Comparison of ENCODE assay signal across 8 cellular contexts in the genomic region with DNA sequence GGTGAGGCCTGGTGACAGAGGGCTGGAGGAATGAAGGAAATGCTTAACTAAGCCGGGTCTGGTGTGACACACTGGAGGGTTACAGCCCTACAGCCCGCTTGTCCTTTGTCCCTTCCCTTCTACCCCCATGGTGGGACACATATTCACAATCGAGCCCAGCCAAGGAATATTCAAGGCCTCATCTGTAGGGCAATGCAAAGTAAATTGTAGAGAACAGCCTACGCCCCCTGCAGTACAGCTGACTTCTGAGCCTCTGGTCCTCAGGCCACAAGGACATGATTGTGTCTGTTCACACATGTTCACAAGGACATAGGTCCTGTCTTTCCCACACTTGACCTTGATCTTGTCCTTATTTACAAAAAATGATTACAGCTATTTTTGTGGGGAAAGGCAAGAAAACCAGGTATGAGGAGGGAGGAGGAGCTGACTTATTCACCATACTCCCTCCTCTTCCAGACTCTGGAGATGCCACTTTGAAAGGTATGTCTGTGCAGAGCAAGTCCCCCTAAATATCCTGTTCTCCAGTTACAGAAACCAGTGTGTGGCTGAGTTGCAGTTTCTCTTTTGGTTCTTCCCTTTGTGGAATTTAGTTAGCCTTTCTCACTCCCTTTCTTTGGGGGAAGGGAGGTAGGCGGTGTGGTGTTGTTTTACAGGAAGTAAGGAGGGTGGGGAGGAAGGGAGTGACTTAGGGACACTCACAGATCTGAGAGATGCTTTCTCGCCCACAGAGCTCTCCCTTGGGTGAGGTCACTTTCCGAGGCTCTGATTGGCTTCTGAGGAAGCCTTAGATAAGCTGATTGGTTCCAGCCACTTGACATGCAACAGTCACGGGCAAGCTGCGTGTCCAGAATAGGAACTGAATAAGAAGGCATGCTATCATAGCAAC. TPM values are rescaled to one million over a fixed set of nuclear protein-coding genes. Genes with fewer than 3 reads are reported as not detected.
DNase-seq lines count a peak whose midpoint lies in the region; ATAC-seq and TF ChIP-seq lines count a peak whose summit lies in the region.

No MANE protein-coding gene starts in this region.

- CTCF ChIA-PET in BJ (lab: Yijun Ruan, JAX): interaction anchor here (0.6 to 7.2 kb wide), 16 partner anchors 10 to 132 kb away, joined by 3 to 171 read pairs (median 12); a partner anchor contains a TSS
- CTCF ChIA-PET in activated CD4-positive, alpha-beta memory T cell treated with anti-CD3 and anti-CD28 coated beads for 36 hours (lab: Charles Lee): interaction anchor here (0.6 to 8.5 kb wide), 19 partner anchors 9 to 134 kb away, joined by 3 to 222 read pairs (median 9); a partner anchor contains a TSS

- no peak overlapping the region for H3K4me3 Mint-ChIP-seq in activated CD4-positive, alpha-beta memory T cell treated with anti-CD3 and anti-CD28 coated beads for 36 hours
- no peak overlapping the region for H3K4me3 Mint-ChIP-seq in effector memory CD8-positive, alpha-beta T cell

- peak; percentile 45 for TF ChIP-seq CTCF in BJ (IDR thresholded peaks at IDR 0.05; ENCODE audit: insufficient read depth, low read depth, low read length)

- no peaks in the 10 kb centered on the region for H3K27me3 ChIP-seq in BJ (ENCODE audit: control insufficient read depth, insufficient read depth, low read length)

- intact Hi-C loops in activated CD4-positive, alpha-beta memory T cell treated with anti-CD3 and anti-CD28 coated beads for 36 hours (cut with micrococcal nuclease): loop anchor here (1.0 to 5.0 kb wide), 2 partner anchors 57 to 122 kb away; a partner anchor contains a TSS

- no peaks in the 10 kb centered on the region for H3K27me3 Mint-ChIP-seq in activated CD4-positive, alpha-beta memory T cell treated with anti-CD3 and anti-CD28 coated beads for 36 hours
- H3K27me3 Mint-ChIP-seq in effector memory CD8-positive, alpha-beta T cell: no peaks in the 10 kb centered on the region

- peaks cover 3% of the 10 kb centered on the region for H3K4me1 Mint-ChIP-seq in activated CD4-positive, alpha-beta memory T cell treated with anti-CD3 and anti-CD28 coated beads for 36 hours (ENCODE audit: low read depth)
- H3K4me1 Mint-ChIP-seq in effector memory CD8-positive, alpha-beta T cell (ENCODE audit: low read depth in 2 of 2): peaks cover 24 to 32% of the 10 kb centered on the region in 2 donors

- no peaks in the 10 kb centered on the region for H3K36me3 ChIP-seq in BJ (ENCODE audit: control insufficient read depth, insufficient read depth, low read length)

- H3K36me3 Mint-ChIP-seq in activated CD4-positive, alpha-beta memory T cell treated with anti-CD3 and anti-CD28 coated beads for 36 hours: no peaks in the 10 kb centered on the region
- peaks cover 11% of the 10 kb centered on the region for H3K36me3 Mint-ChIP-seq in effector memory CD8-positive, alpha-beta T cell (ENCODE audit: insufficient read depth)

- POLR2A ChIA-PET in BJ (lab: Charles Lee): interaction anchor here (0.9 to 1.1 kb wide), 5 partner anchors 11 to 28 kb away, joined by 3 to 9 read pairs (median 5); a partner anchor contains a TSS
- POLR2A ChIA-PET in activated CD4-positive, alpha-beta memory T cell treated with anti-CD3 and anti-CD28 coated beads for 36 hours (lab: Charles Lee): interaction anchor here (0.7 to 10.2 kb wide), 10 partner anchors 14 to 120 kb away, joined by 3 to 183 read pairs (median 20); a partner anchor contains a TSS

- DNase-seq in BJ (ENCODE audit: low read depth) (peak; percentile 100), NCI-H774 (lab: John Stamatoyannopoulos, UW) (peak; percentile 95), lung microvascular endothelial cell (ENCODE audit: low read depth in 2 of 2) (peak; percentile 89 to 99)
- peak; percentile 92 for DNase-seq in activated CD4-positive, alpha-beta memory T cell treated with anti-CD3 and anti-CD28 coated beads for 36 hours
- DNase-seq in effector memory CD8-positive, alpha-beta T cell: peak; percentile 51 to 61 (median 56)
- peak; percentile 68 to 81 (median 75) for DNase-seq in stimulated activated CD4-positive, alpha-beta T cell treated with anti-CD3 and anti-CD28 coated beads, TNF-alpha, amount 100 ng/mL, for 48 hours (ENCODE audit: low read depth in 3 of 3)

- ATAC-seq in GM19324 (IDR thresholded peaks at IDR 0.05; ENCODE audit: low FRiP score, unreplicated experiment): peak; percentile 83
- ATAC-seq in HG03442 (IDR thresholded peaks at IDR 0.05; ENCODE audit: unreplicated experiment): peak; percentile 83
- ATAC-seq in effector memory CD8-positive, alpha-beta T cell (replicated peaks): peak; percentile 74

- peak overlapping the region; percentile 10 for H3K4me3 ChIP-seq in BJ (ENCODE audit: low read depth, low read length)

- no peak overlapping the region for H3K27ac Mint-ChIP-seq in activated CD4-positive, alpha-beta memory T cell treated with anti-CD3 and anti-CD28 coated beads for 36 hours
- no peak overlapping the region for H3K27ac Mint-ChIP-seq in effector memory CD8-positive, alpha-beta T cell

- H3K9me3 Mint-ChIP-seq in activated CD4-positive, alpha-beta memory T cell treated with anti-CD3 and anti-CD28 coated beads for 36 hours: no peaks in the 10 kb centered on the region
- H3K9me3 Mint-ChIP-seq in effector memory CD8-positive, alpha-beta T cell: no peaks in the 10 kb centered on the region

RNA-seq across cellular contexts. Expression of a gene that starts 14.6 kb away (rescaled TPM):
- 13.2 and 19.2 TPM in 2 replicates for polyA plus RNA-seq in BJ (2011; rRNA removed)
- polyA minus RNA-seq in BJ (2011; rRNA and poly(A)+ RNA removed): 6.6 and 8.6 TPM in 2 replicates
- total RNA-seq in activated CD4-positive, alpha-beta memory T cell treated with anti-CD3 and anti-CD28 coated beads for 36 hours: 10 to 100 TPM; 27.3 to 30.9 TPM
- total RNA-seq in lung microvascular endothelial cell: 12.9 and 14.9 TPM in 2 replicates

RNA-seq across cellular contexts. Expression of a gene that starts 14.7 kb away (rescaled TPM):
- 1.3 and 1.4 TPM in 2 replicates for polyA plus RNA-seq in BJ (2011; rRNA removed)
- polyA minus RNA-seq in BJ (2011; rRNA and poly(A)+ RNA removed): 1.5 TPM in 2 replicates
- total RNA-seq in activated CD4-positive, alpha-beta memory T cell treated with anti-CD3 and anti-CD28 coated beads for 36 hours: 1 to 10 TPM; 4.6 to 4.7 TPM
- under 0.01 TPM in 1 of 2 replicates, not detected in the other for total RNA-seq in lung microvascular endothelial cell

RNA-seq across cellular contexts. Expression of a gene that starts 17.3 kb away (rescaled TPM):
- 212 and 258 TPM in 2 replicates for polyA plus RNA-seq in BJ (2011; rRNA removed)
- 165 and 309 TPM in 2 replicates for polyA minus RNA-seq in BJ (2011; rRNA and poly(A)+ RNA removed)
- 10 to 100 TPM; 82.6 to 88.8 TPM for total RNA-seq in activated CD4-positive, alpha-beta memory T cell treated with anti-CD3 and anti-CD28 coated beads for 36 hours
- 65.4 and 81.9 TPM in 2 replicates for total RNA-seq in lung microvascular endothelial cell

RNA-seq across cellular contexts. Expression of a gene that starts 21.3 kb away (rescaled TPM):
- 35.1 and 42.1 TPM in 2 replicates for polyA plus RNA-seq in BJ (2011; rRNA removed)
- polyA minus RNA-seq in BJ (2011; rRNA and poly(A)+ RNA removed): 22.7 and 23.4 TPM in 2 replicates
- 10 to 100 TPM; 46.6 to 47.8 TPM for total RNA-seq in activated CD4-positive, alpha-beta memory T cell treated with anti-CD3 and anti-CD28 coated beads for 36 hours
- 18.1 and 21.8 TPM in 2 replicates for total RNA-seq in lung microvascular endothelial cell

RNA-seq across cellular contexts. Expression of a gene that starts 42.4 kb away (rescaled TPM):
- polyA plus RNA-seq in BJ (2011; rRNA removed): not detected in 2 replicates
- polyA minus RNA-seq in BJ (2011; rRNA and poly(A)+ RNA removed): not detected in 2 replicates
- total RNA-seq in activated CD4-positive, alpha-beta memory T cell treated with anti-CD3 and anti-CD28 coated beads for 36 hours: not detected
- total RNA-seq in lung microvascular endothelial cell: not detected in 2 replicates

Comparison
In these comparisons a context has a peak if more than half of its experiments do, and no peak if none do; other contexts are left out.
1. Peak in every context shown above with its lines: DNase-seq, ATAC-seq and H3K4me3 ChIP-seq.